In genomic region chr18:13623871-13624270, GRCh38 we compare ENCODE assay signal across 20 cellular contexts.
DNase-seq lines count a peak whose midpoint lies in the region; ATAC-seq and TF ChIP-seq lines count a peak whose summit lies in the region.
"Had no signal": no experiment of that assay in that cellular context is flagged by ENCODE, and none has a peak within 500 bp of the region (broad histone marks: within the 10 kb centered on the region; RNA-seq: fewer than 3 reads in every experiment).

No MANE protein-coding gene starts in this region.

- H3K9ac ChIP-seq in BLaER1 (peak overlapping the region; percentile 64; the same call in 1 of the 2 replicates), neuronal stem cell (ENCODE audit: low read depth, low read length, poor library complexity) (no peak overlapping the region)

- no peak overlapping the region for H2BK120ac ChIP-seq in neuronal stem cell (ENCODE audit: low read depth, low read length)

- TF ChIP-seq CTCF in sigmoid colon (IDR thresholded peaks at IDR 0.05) (no peak), left lung (IDR thresholded peaks at IDR 0.05) (no peak)

- no peak overlapping the region for H4K91ac ChIP-seq in neuronal stem cell (ENCODE audit: low read depth, low read length, poor library complexity)

- no peak overlapping the region for H3K14ac ChIP-seq in neuronal stem cell (ENCODE audit: low read length)

- no CpG with 5 or more reads among the region's 13 CpGs for WGBS in neuronal stem cell (ENCODE audit: extremely low coverage in 2 of 2, insufficient read length in 2 of 2, insufficient replicate concordance in 1 of 2), 2 donors
- 96 to 97% methylated on average over 13 of the region's 13 CpGs for WGBS in sigmoid colon, 2 donors
- 92 to 94% methylated on average over 13 of the region's 13 CpGs for WGBS in aorta, 2 donors

- H4K8ac ChIP-seq in neuronal stem cell (ENCODE audit: low read depth, low read length) = no peak overlapping the region

- H2AFZ ChIP-seq in neuronal stem cell (ENCODE audit: low read length) = no peak overlapping the region

- H3K36me3 ChIP-seq in BLaER1 = peaks cover 65% of the 10 kb centered on the region
- H3K36me3 ChIP-seq in KOPT-K1 (ENCODE audit: insufficient read depth, low read length) = peaks cover 96% of the 10 kb centered on the region
- H3K36me3 ChIP-seq in neuronal stem cell (replicated peaks in 1 of 2; ENCODE audit: control insufficient read depth in 2 of 2, insufficient read depth in 2 of 2, low read length in 2 of 2) = no peaks in the 10 kb centered on the region
- H3K36me3 ChIP-seq in sigmoid colon = peaks cover 0 to 4% (median 0%) of the 10 kb centered on the region in 4 donors
- H3K36me3 ChIP-seq in left lung = no peaks in the 10 kb centered on the region
- H3K36me3 ChIP-seq in aorta (ENCODE audit: control insufficient read depth in 1 of 2, insufficient read depth in 2 of 2, low read length in 1 of 2) = peaks cover 0 to 2% of the 10 kb centered on the region in 2 donors

- H4K20me1 ChIP-seq in BLaER1 = peaks cover 97% of the 10 kb centered on the region

- DNase-seq in neuronal stem cell (ENCODE audit: low spot score) (no peak), sigmoid colon (no peak), left lung (no peak), aorta (no peak)
- DNase-seq: C1 segment of cervical spinal cord, COR-L47, DMS 273 treated with DMSO at 0.1 percent for 48 hours, DND-41, H9, MM.1S, NCI-H1105, NCI-H1694, NCI-H2081 treated with DMSO at 0.1 percent for 48 hours had no signal

- ATAC-seq in HG03521 (IDR thresholded peaks at IDR 0.05; ENCODE audit: unreplicated experiment) (no peak), left lung (no peak), aorta (ENCODE audit: low FRiP score) (no peak)
- ATAC-seq: A549, Right ventricle myocardium inferior had no signal

- no peaks in the 10 kb centered on the region for H3K9me3 Mint-ChIP-seq in dendritic cell treated with granulocyte-macrophage colony-stimulating factor and Interleukin-4, amounts not matched to agents 40 ng/mL and 50 ng/mL, for 4 days
- H3K9me3 Mint-ChIP-seq: H9, IgD-negative memory B cell had no signal

- H3K9me3 ChIP-seq in BLaER1 = no peaks in the 10 kb centered on the region
- no peaks in the 10 kb centered on the region for H3K9me3 ChIP-seq in KOPT-K1 (ENCODE audit: insufficient read depth, low read length, poor library complexity, severe bottlenecking)
- H3K9me3 ChIP-seq in neuronal stem cell (replicated peaks in 1 of 2; ENCODE audit: control insufficient read depth in 2 of 2, insufficient read depth in 1 of 2, low read depth in 1 of 2, low read length in 2 of 2) = no peaks in the 10 kb centered on the region
- no peaks in the 10 kb centered on the region for H3K9me3 ChIP-seq in sigmoid colon
- H3K9me3 ChIP-seq in left lung = no peaks in the 10 kb centered on the region
- no peaks in the 10 kb centered on the region for H3K9me3 ChIP-seq in aorta (ENCODE audit: control insufficient read depth, low read length)
- H3K9me3 ChIP-seq: A549 had no signal

- H3K27ac ChIP-seq in BLaER1 = peak overlapping the region; percentile 85
- peak overlapping the region; percentile 29 for H3K27ac ChIP-seq in KOPT-K1 (ENCODE audit: low read depth, low read length, poor library complexity, severe bottlenecking)
- no peak overlapping the region for H3K27ac ChIP-seq in neuronal stem cell (replicated peaks; ENCODE audit: low read length)
- H3K27ac ChIP-seq in sigmoid colon = no peak overlapping the region
- H3K27ac ChIP-seq in left lung = no peak overlapping the region
- no peak overlapping the region for H3K27ac ChIP-seq in aorta (ENCODE audit: low read depth in 1 of 2, low read length in 2 of 2)
- H3K27ac ChIP-seq: A549 had no signal

- no peak overlapping the region for H3K4me3 Mint-ChIP-seq in dendritic cell treated with granulocyte-macrophage colony-stimulating factor and Interleukin-4, amounts not matched to agents 40 ng/mL and 50 ng/mL, for 4 days
- H3K4me3 Mint-ChIP-seq: H9, IgD-negative memory B cell had no signal

- H3K23ac ChIP-seq in neuronal stem cell (ENCODE audit: low read depth, low read length, poor library complexity) = peak overlapping the region; percentile 59

- no peak overlapping the region for H2BK15ac ChIP-seq in neuronal stem cell (ENCODE audit: low read length)

- H3K4ac ChIP-seq in neuronal stem cell (ENCODE audit: low read length) = no peak overlapping the region

- H3K18ac ChIP-seq in neuronal stem cell (ENCODE audit: low read length) = no peak overlapping the region

- no peaks in the 10 kb centered on the region for H3K27me3 ChIP-seq in BLaER1
- peaks cover 0 to 59% (median 0%) of the 10 kb centered on the region in 3 experiments for H3K27me3 ChIP-seq in neuronal stem cell (ENCODE audit: control insufficient read depth in 3 of 3, insufficient read depth in 3 of 3, low read depth in 1 of 3, low read length in 3 of 3)
- no peaks in the 10 kb centered on the region for H3K27me3 ChIP-seq in sigmoid colon
- no peaks in the 10 kb centered on the region for H3K27me3 ChIP-seq in left lung
- no peaks in the 10 kb centered on the region for H3K27me3 ChIP-seq in aorta (ENCODE audit: control insufficient read depth in 1 of 2, insufficient read depth in 2 of 2, low read length in 1 of 2)

- TF ChIP-seq EP300 in sigmoid colon (IDR thresholded peaks at IDR 0.05) = no peak

- peak overlapping the region; percentile 97 for H3K4me2 ChIP-seq in BLaER1
- H3K4me2 ChIP-seq in neuronal stem cell (ENCODE audit: insufficient read depth, low read length, poor library complexity, severe bottlenecking) = no peak overlapping the region
- H3K4me2 ChIP-seq: A549 had no signal

- no peak overlapping the region for H2BK5ac ChIP-seq in neuronal stem cell (ENCODE audit: low read length)

- H2BK12ac ChIP-seq in neuronal stem cell (ENCODE audit: low read length) = no peak overlapping the region

- H3K27ac Mint-ChIP-seq in dendritic cell treated with granulocyte-macrophage colony-stimulating factor and Interleukin-4, amounts not matched to agents 40 ng/mL and 50 ng/mL, for 4 days = peak overlapping the region; percentile 85

- H3K4me1 Mint-ChIP-seq in dendritic cell treated with granulocyte-macrophage colony-stimulating factor and Interleukin-4, amounts not matched to agents 40 ng/mL and 50 ng/mL, for 4 days (ENCODE audit: low read depth) = peaks cover 83% of the 10 kb centered on the region

- no peaks in the 10 kb centered on the region for H3K79me1 ChIP-seq in neuronal stem cell (ENCODE audit: low read depth, low read length)

- peaks cover 69% of the 10 kb centered on the region for H3K36me3 Mint-ChIP-seq in dendritic cell treated with granulocyte-macrophage colony-stimulating factor and Interleukin-4, amounts not matched to agents 40 ng/mL and 50 ng/mL, for 4 days (ENCODE audit: low read depth)

- H2AK5ac ChIP-seq in neuronal stem cell (ENCODE audit: low read depth, low read length) = peak overlapping the region; percentile 67

- H3K4me1 ChIP-seq in BLaER1 (peaks cover 99% of the 10 kb centered on the region), neuronal stem cell (ENCODE audit: control insufficient read depth in 2 of 2, insufficient read depth in 1 of 2, low read depth in 1 of 2, low read length in 2 of 2) (peaks cover 5 to 10% of the 10 kb centered on the region in 2 donors), sigmoid colon (no peaks in the 10 kb centered on the region), left lung (no peaks in the 10 kb centered on the region), aorta (ENCODE audit: control insufficient read depth in 1 of 2, insufficient read depth in 2 of 2, low read length in 2 of 2) (no peaks in the 10 kb centered on the region)
- H3K4me1 ChIP-seq: A549 had no signal

- H3K4me3 ChIP-seq in BLaER1 = peak overlapping the region; percentile 20; the same call in 1 of the 2 replicates
- H3K4me3 ChIP-seq in neuronal stem cell (ENCODE audit: low read length in 2 of 2) = no peak overlapping the region
- no peak overlapping the region for H3K4me3 ChIP-seq in sigmoid colon
- no peak overlapping the region for H3K4me3 ChIP-seq in left lung
- no peak overlapping the region for H3K4me3 ChIP-seq in aorta (ENCODE audit: low read length in 2 of 2)
- H3K4me3 ChIP-seq: A549 had no signal

- intact Hi-C loops in dendritic cell treated with granulocyte-macrophage colony-stimulating factor and Interleukin-4, amounts not matched to agents 40 ng/mL and 50 ng/mL, for 4 days (cut with micrococcal nuclease) = loop anchor here (5.0 kb wide), 1 partner anchor 37 kb away; no protein-coding TSS in a partner anchor
- intact Hi-C loops in sigmoid colon (cut with DNase I) (no loop called here), left lung (cut with DNase I) (loop anchor here in 1 of 2 donors (10.0 kb wide), 1 partner anchor 69 kb away; no protein-coding TSS in a partner anchor), aorta (cut with DNase I) (no loop called here)

- no peak for TF ChIP-seq POLR2A in sigmoid colon (IDR thresholded peaks at IDR 0.05)

- no peaks in the 10 kb centered on the region for H3K27me3 Mint-ChIP-seq in dendritic cell treated with granulocyte-macrophage colony-stimulating factor and Interleukin-4, amounts not matched to agents 40 ng/mL and 50 ng/mL, for 4 days
- H3K27me3 Mint-ChIP-seq: IgD-negative memory B cell had no signal

Comparison
In these comparisons a context has a peak if more than half of its experiments do, and no peak if none do; other contexts are left out.
1. H3K27ac ChIP-seq: peak in BLaER1 (single experiment) and KOPT-K1 (single experiment); none in neuronal stem cell (single experiment), sigmoid colon (0 of 4), left lung (0 of 2) and aorta (0 of 2).